ENCODE assay signal across 24 cellular contexts in the genomic region with DNA sequence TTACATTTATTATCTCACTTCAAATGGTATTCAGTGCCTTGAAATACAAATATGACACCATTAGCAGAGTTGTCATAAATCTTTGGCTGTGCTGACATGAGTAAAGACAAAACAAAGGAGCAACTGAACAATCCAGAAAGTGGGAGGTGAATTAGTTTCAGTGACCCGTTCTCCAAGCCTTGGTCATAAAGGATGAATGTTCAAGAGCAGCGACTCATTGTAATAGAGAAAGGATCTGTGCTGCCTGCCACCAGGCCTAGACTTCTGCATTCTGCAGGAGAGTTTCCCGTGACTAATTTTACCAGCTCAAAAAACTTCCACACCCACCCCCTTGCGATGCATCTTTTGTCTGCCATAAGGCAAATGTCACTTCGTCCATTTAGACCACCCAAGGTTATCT. TPM values are rescaled to one million over a fixed set of nuclear protein-coding genes. Genes with fewer than 3 reads are reported as not detected.
DNase-seq lines count a peak whose midpoint lies in the region; ATAC-seq and TF ChIP-seq lines count a peak whose summit lies in the region.
"Had no signal": no experiment of that assay in that cellular context is flagged by ENCODE, and none has a peak within 500 bp of the region (broad histone marks: within the 10 kb centered on the region; RNA-seq: fewer than 3 reads in every experiment).

No MANE protein-coding gene starts in this region.

- H3K9me3 Mint-ChIP-seq in type B pancreatic cell: no peaks in the 10 kb centered on the region
- H3K9me3 Mint-ChIP-seq: activated T-helper 17 cell treated with anti-CD3 and anti-CD28 coated beads, Interleukin-2, amount 50 U/mL, for 72 hours; neural crest cell had no signal

- no peaks in the 10 kb centered on the region for H3K36me3 Mint-ChIP-seq in type B pancreatic cell
- H3K36me3 Mint-ChIP-seq: activated CD8-positive, alpha-beta memory T cell treated with anti-CD3 and anti-CD28 coated beads, Interleukin-2, amount 10 ng/mL, durations not matched to agents 7 days and 5 days had no signal

- H3K4me1 ChIP-seq in SJCRH30: peaks cover 41% of the 10 kb centered on the region
- H3K4me1 ChIP-seq in mesodermal cell (ENCODE audit: control insufficient read depth, insufficient read depth, low read length, poor library complexity, severe bottlenecking): peaks cover 13% of the 10 kb centered on the region
- peaks cover 15% of the 10 kb centered on the region for H3K4me1 ChIP-seq in lower lobe of right lung

- 88 to 100% methylated on average over 1 to 2 of the region's 5 CpGs for WGBS in mesodermal cell (ENCODE audit: insufficient coverage in 2 of 2), 2 experiments

- no peak for ATAC-seq in lower lobe of right lung
- ATAC-seq in GM21576 (IDR thresholded peaks at IDR 0.05; ENCODE audit: unreplicated experiment): no peak
- ATAC-seq: activated CD8-positive, alpha-beta memory T cell treated with anti-CD3 and anti-CD28 coated beads, Interleukin-2, amount 10 ng/mL, durations not matched to agents 7 days and 5 days; activated T-helper 17 cell treated with anti-CD3 and anti-CD28 coated beads, Interleukin-2, amount 50 U/mL, for 72 hours; GM12878 had no signal

- no peaks in the 10 kb centered on the region for H3K27me3 Mint-ChIP-seq in type B pancreatic cell

- H3K4me3 ChIP-seq in SJCRH30 (no peak overlapping the region), mesodermal cell (ENCODE audit: extremely low read depth, insufficient read depth, low read length, poor library complexity, severe bottlenecking) (no peak overlapping the region), lower lobe of right lung (no peak overlapping the region)
- H3K4me3 ChIP-seq: dorsolateral prefrontal cortex, GM12878, tibial artery had no signal

- no peak for TF ChIP-seq EP300 in Ishikawa (IDR thresholded peaks at IDR 0.05; ENCODE audit: borderline replicate concordance)

- TF ChIP-seq CTCF in type B pancreatic cell (conservative IDR thresholded peaks at IDR 0.05) (no peak), lower lobe of right lung (IDR thresholded peaks at IDR 0.05) (no peak)

- H3K27me3 ChIP-seq in SJCRH30: no peaks in the 10 kb centered on the region
- H3K27me3 ChIP-seq in lower lobe of right lung (ENCODE audit: low read depth): no peaks in the 10 kb centered on the region
- H3K27me3 ChIP-seq: brain microvascular endothelial cell, tibial artery had no signal

- H3K27ac ChIP-seq in SJCRH30 (peak overlapping the region; percentile 92), mesodermal cell (ENCODE audit: low read depth, low read length, severe bottlenecking) (peak overlapping the region; percentile 41), lower lobe of right lung (no peak overlapping the region)
- H3K27ac ChIP-seq: brain microvascular endothelial cell, dorsolateral prefrontal cortex, tibial artery had no signal

- H3K9me3 ChIP-seq in SJCRH30 (replicated peaks) (no peaks in the 10 kb centered on the region), mesodermal cell (ENCODE audit: control insufficient read depth, low read length) (no peaks in the 10 kb centered on the region), lower lobe of right lung (no peaks in the 10 kb centered on the region)
- H3K9me3 ChIP-seq: tibial artery had no signal

- H3K27ac Mint-ChIP-seq in type B pancreatic cell: no peak overlapping the region
- H3K27ac Mint-ChIP-seq: activated CD8-positive, alpha-beta memory T cell treated with anti-CD3 and anti-CD28 coated beads, Interleukin-2, amount 10 ng/mL, durations not matched to agents 7 days and 5 days; activated T-helper 17 cell treated with anti-CD3 and anti-CD28 coated beads, Interleukin-2, amount 50 U/mL, for 72 hours had no signal

- DNase-seq in NCI-H1694 treated with DMSO at 0.1 percent for 48 hours (lab: John Stamatoyannopoulos, UW): peak; percentile 21
- no peak for DNase-seq in NCI-H1694 (lab: John Stamatoyannopoulos, UW)
- peak; percentile 87 to 93 for DNase-seq in SJCRH30
- DNase-seq in type B pancreatic cell (ENCODE audit: extremely low spot score, unreplicated experiment): no peak
- DNase-seq in lower lobe of right lung: no peak
- DNase-seq: 8988T; activated CD4-positive, CD25-positive, alpha-beta regulatory T cell treated with anti-CD3 and anti-CD28 coated beads, Interleukin-2, amount 50 U/mL, for 72 hours; activated CD8-positive, alpha-beta memory T cell treated with anti-CD3 and anti-CD28 coated beads, Interleukin-2, amount 10 ng/mL, durations not matched to agents 7 days and 5 days; brain microvascular endothelial cell; Calu3; dorsolateral prefrontal cortex; GDM1; HCEC 1CT; Kasumi-1; NCI-H146; NCI-H345; stimulated activated CD4-positive, alpha-beta T cell treated with anti-CD3 and anti-CD28 coated beads, Interleukin-12 subunit alpha, Interleukin-12 subunit beta, amount 100 ng/mL, for 4 hours; tibial artery had no signal

- intact Hi-C loops in lower lobe of right lung (cut with DNase I): no loop called here

- H3K4me3 Mint-ChIP-seq in type B pancreatic cell: no peak overlapping the region
- H3K4me3 Mint-ChIP-seq: activated CD8-positive, alpha-beta memory T cell treated with anti-CD3 and anti-CD28 coated beads, Interleukin-2, amount 10 ng/mL, durations not matched to agents 7 days and 5 days; activated T-helper 17 cell treated with anti-CD3 and anti-CD28 coated beads, Interleukin-2, amount 50 U/mL, for 72 hours; neural crest cell had no signal

- H3K36me3 ChIP-seq in SJCRH30: peaks cover 34% of the 10 kb centered on the region
- no peaks in the 10 kb centered on the region for H3K36me3 ChIP-seq in mesodermal cell (ENCODE audit: control insufficient read depth, insufficient read depth, low read length)
- peaks cover 9% of the 10 kb centered on the region for H3K36me3 ChIP-seq in lower lobe of right lung
- H3K36me3 ChIP-seq: brain microvascular endothelial cell, tibial artery had no signal

- H3K4me1 Mint-ChIP-seq in type B pancreatic cell (ENCODE audit: unreplicated experiment): peaks cover 53% of the 10 kb centered on the region
- H3K4me1 Mint-ChIP-seq: activated CD8-positive, alpha-beta memory T cell treated with anti-CD3 and anti-CD28 coated beads, Interleukin-2, amount 10 ng/mL, durations not matched to agents 7 days and 5 days; activated T-helper 17 cell treated with anti-CD3 and anti-CD28 coated beads, Interleukin-2, amount 50 U/mL, for 72 hours had no signal

- no peak for TF ChIP-seq RAD21 in Ishikawa (IDR thresholded peaks at IDR 0.05; ENCODE audit: low read depth)

TF ChIP-seq in Ishikawa, 13 proteins besides CTCF, POLR2A, EP300 and RAD21:
- TF ChIP-seq NFIC (IDR thresholded peaks at IDR 0.05) (0 out of 2 replicates have a peak, but pooled peaks have one; percentile 9), TCF12 (IDR thresholded peaks at IDR 0.05; ENCODE audit: low read depth) (no peak), ZBTB7A (IDR thresholded peaks at IDR 0.05; ENCODE audit: low read depth) (no peak), CEBPB (IDR thresholded peaks at IDR 0.05) (no peak)

RNA-seq across cellular contexts. Expression of gene PALMD, which starts 28.8 kb away (rescaled TPM):
- 33.0 and 33.5 TPM in 2 replicates for total RNA-seq in SJCRH30 (2014; rRNA removed; shearing (Covaris generic))
- 4.6 TPM for polyA plus RNA-seq in mesodermal cell (2013, experiment 1 of 2)
- polyA plus RNA-seq in mesodermal cell (2013, experiment 2 of 2): 3.4 TPM
- total RNA-seq in type B pancreatic cell (ENCODE audit: low replicate concordance) (0.33 and 2.0 TPM in 2 replicates), lower lobe of right lung (18.8 TPM)
- total RNA-seq: activated CD8-positive, alpha-beta memory T cell treated with anti-CD3 and anti-CD28 coated beads, Interleukin-2, amount 10 ng/mL, durations not matched to agents 7 days and 5 days; activated T-helper 17 cell treated with anti-CD3 and anti-CD28 coated beads, Interleukin-2, amount 50 U/mL, for 72 hours had no signal

Comparison
In these comparisons a context has a peak if more than half of its experiments do, and no peak if none do; other contexts are left out.
1. DNase-seq: peak in NCI-H1694 treated with DMSO at 0.1 percent for 48 hours (single experiment) and SJCRH30 (2 of 2); none in NCI-H1694 (single experiment), type B pancreatic cell (single experiment) and lower lobe of right lung (single experiment).